Comparison of ENCODE assay signal across 1 cellular context in genomic region chr7:100053201-100053600, GRCh38.
TF ChIP-seq lines count a peak whose summit lies in the region.

No MANE protein-coding gene starts in this region.

TF ChIP-seq in IMR-90, 13 proteins besides CTCF, POLR2A, EP300 and RAD21 (continued from another document):
- peak; percentile 88 for TF ChIP-seq RCOR1 (IDR thresholded peaks at IDR 0.05; ENCODE audit: insufficient replicate concordance, low read length)
